In genomic region chr20:41738584-41739193, GRCh38 we compare ENCODE assay signal across 1 cellular context.
TF ChIP-seq lines count a peak whose summit lies in the region.

No MANE protein-coding gene starts in this region.

TF ChIP-seq in WTC11, 78 proteins besides CTCF, POLR2A, EP300 and RAD21 (continued from another document):
- TF ChIP-seq E2F1 (CRISPR knock-in tag; IDR thresholded peaks at IDR 0.05): no peak
